16 cellular contexts compared by ENCODE assay signal in the genomic region with DNA sequence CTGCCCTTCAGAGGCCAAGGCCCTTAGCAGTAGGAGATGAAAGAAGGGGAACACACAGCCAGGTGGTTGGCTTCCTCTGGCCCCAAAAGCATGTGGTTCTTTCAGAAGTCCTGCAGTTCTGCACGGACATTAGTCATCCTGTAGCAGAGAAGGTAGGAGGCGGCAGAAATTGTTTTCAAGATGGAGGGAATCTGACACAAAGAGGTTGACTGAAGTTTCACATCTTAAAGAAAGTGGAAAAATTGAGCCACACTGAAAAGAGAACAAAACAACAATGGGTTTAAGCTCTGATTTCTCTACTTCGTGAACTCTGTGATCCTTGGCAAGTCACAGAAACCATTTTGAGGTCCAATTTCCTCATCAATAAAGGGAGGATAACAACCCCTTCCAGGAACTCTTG.
"Had no signal": no experiment of that assay in that cellular context is flagged by ENCODE, and none has a peak within 500 bp of the region (broad histone marks: within the 10 kb centered on the region; RNA-seq: fewer than 3 reads in every experiment).

No MANE protein-coding gene starts in this region.

- H3K27ac Mint-ChIP-seq: natural killer cell treated with Interleukin-12 subunit alpha and Interleukin-12 subunit beta and Interleukin-15 and Interleukin-18, amount 100 ng/mL, for 72 hours; progenitor cell of endocrine pancreas had no signal

- ATAC-seq: gastroesophageal sphincter; heart right ventricle; natural killer cell treated with Interleukin-12 subunit alpha and Interleukin-12 subunit beta and Interleukin-15 and Interleukin-18, amount 100 ng/mL, for 72 hours; right cardiac atrium had no signal

- H3K27ac ChIP-seq: colonic mucosa, gastroesophageal sphincter, heart right ventricle, thoracic aorta had no signal

- H3K9me3 Mint-ChIP-seq: natural killer cell treated with Interleukin-12 subunit alpha and Interleukin-12 subunit beta and Interleukin-15 and Interleukin-18, amount 100 ng/mL, for 72 hours had no signal

- H3K36me3 Mint-ChIP-seq: natural killer cell treated with Interleukin-12 subunit alpha and Interleukin-12 subunit beta and Interleukin-15 and Interleukin-18, amount 100 ng/mL, for 72 hours had no signal

- H3K27me3 Mint-ChIP-seq: progenitor cell of endocrine pancreas had no signal

- H3K4me3 ChIP-seq: colonic mucosa, gastroesophageal sphincter, heart right ventricle, thoracic aorta had no signal

- H3K36me3 ChIP-seq: colonic mucosa, gastroesophageal sphincter, heart right ventricle, thoracic aorta had no signal

- DNase-seq: activated CD4-positive, alpha-beta T cell treated with anti-CD3 and anti-CD28 coated beads, Interleukin-2, amount 50 U/mL, for 48 hours; activated CD4-positive, CD25-positive, alpha-beta regulatory T cell treated with anti-CD3 and anti-CD28 coated beads, Interleukin-2, amount 50 U/mL, for 72 hours; activated CD8-positive, alpha-beta memory T cell treated with anti-CD3 and anti-CD28 coated beads, Interleukin-2, amount 50 U/mL, for 4 hours; activated naive CD4-positive, alpha-beta T cell treated with anti-CD3 and anti-CD28 coated beads, Interleukin-2, amount 50 U/mL, for 16 hours; amniotic stem cell; caudate nucleus; colonic mucosa; heart right ventricle; mesendoderm; nucleus accumbens; right cardiac atrium; small intestine had no signal

- H3K9me3 ChIP-seq: colonic mucosa, gastroesophageal sphincter, heart right ventricle, thoracic aorta had no signal

- H3K4me1 ChIP-seq: colonic mucosa, gastroesophageal sphincter, heart right ventricle had no signal

- H3K4me3 Mint-ChIP-seq: natural killer cell treated with Interleukin-12 subunit alpha and Interleukin-12 subunit beta and Interleukin-15 and Interleukin-18, amount 100 ng/mL, for 72 hours had no signal

- H3K27me3 ChIP-seq: colonic mucosa, gastroesophageal sphincter had no signal
